In genomic region chr7:150897502-150898474, GRCh38 we compare ENCODE assay signal across 11 cellular contexts. TPM values are rescaled to one million over a fixed set of nuclear protein-coding genes. Genes with fewer than 3 reads are reported as not detected.
DNase-seq lines count a peak whose midpoint lies in the region; ATAC-seq, FAIRE-seq and TF ChIP-seq lines count a peak whose summit lies in the region.
"Had no signal": no experiment of that assay in that cellular context is flagged by ENCODE, and none has a peak within 500 bp of the region (broad histone marks: within the 10 kb centered on the region; RNA-seq: fewer than 3 reads in every experiment).

No MANE protein-coding gene starts in this region.

- no peaks in the 10 kb centered on the region for H3K4me1 ChIP-seq in DND-41 (ENCODE audit: insufficient read depth, low read length)

- FAIRE-seq in bronchial epithelial cell (lab: Jason Lieb, UNC) = no peak

- H3K9ac ChIP-seq in DND-41 (ENCODE audit: low read depth, low read length) = no peak overlapping the region

- H2AFZ ChIP-seq in DND-41 (ENCODE audit: low read depth, low read length) = no peak overlapping the region

- peaks cover 53 to 65% of the 10 kb centered on the region in 2 donors for H3K27me3 Mint-ChIP-seq in natural killer cell treated with Interleukin-12 subunit alpha and Interleukin-12 subunit beta and Interleukin-15 and Interleukin-18, amount 100 ng/mL, for 72 hours

- TF ChIP-seq CTCF in DND-41 (IDR thresholded peaks at IDR 0.05; ENCODE audit: borderline replicate concordance, extremely low read depth, low read length, poor library complexity, severe bottlenecking) (no peak), bronchial epithelial cell (IDR thresholded peaks at IDR 0.05; ENCODE audit: insufficient read depth, low read length, severe bottlenecking) (no peak)

- H3K36me3 ChIP-seq in DND-41 (ENCODE audit: insufficient read depth, low read length) (no peaks in the 10 kb centered on the region), bronchial epithelial cell (ENCODE audit: control insufficient read depth, insufficient read depth, low read length) (no peaks in the 10 kb centered on the region)
- H3K36me3 ChIP-seq: cardiac muscle cell had no signal

- H3K9me3 Mint-ChIP-seq in natural killer cell treated with Interleukin-12 subunit alpha and Interleukin-12 subunit beta and Interleukin-15 and Interleukin-18, amount 100 ng/mL, for 72 hours = no peaks in the 10 kb centered on the region

- H4K20me1 ChIP-seq in DND-41 (ENCODE audit: insufficient read depth, low read length) = no peaks in the 10 kb centered on the region

- peak; percentile 46 for TF ChIP-seq POLR2A in GM19099 (IDR thresholded peaks at IDR 0.05; ENCODE audit: extremely low read depth, insufficient read length, low read depth)

- ATAC-seq in DND-41 (ENCODE audit: insufficient read depth, low read depth) (0 out of 3 replicates have a peak, but pooled peaks have one; percentile 21), HG03025 (IDR thresholded peaks at IDR 0.05; ENCODE audit: low FRiP score, unreplicated experiment) (peak; percentile 57)
- ATAC-seq in natural killer cell treated with Interleukin-12 subunit alpha and Interleukin-12 subunit beta and Interleukin-15 and Interleukin-18, amount 100 ng/mL, for 72 hours = no peak

- H3K79me2 ChIP-seq in DND-41 (ENCODE audit: insufficient read depth, low read length) = no peaks in the 10 kb centered on the region

- H3K4me3 Mint-ChIP-seq in natural killer cell treated with Interleukin-12 subunit alpha and Interleukin-12 subunit beta and Interleukin-15 and Interleukin-18, amount 100 ng/mL, for 72 hours = no peak overlapping the region

- H3K4me3 ChIP-seq in DND-41 (ENCODE audit: low read depth in 1 of 2, low read length in 2 of 2) (no peak overlapping the region), bronchial epithelial cell (ENCODE audit: low read depth, low read length) (no peak overlapping the region)
- H3K4me3 ChIP-seq: cardiac muscle cell had no signal

- H3K4me1 Mint-ChIP-seq in natural killer cell treated with Interleukin-12 subunit alpha and Interleukin-12 subunit beta and Interleukin-15 and Interleukin-18, amount 100 ng/mL, for 72 hours (ENCODE audit: low read depth in 2 of 2) = peaks cover 5 to 11% of the 10 kb centered on the region in 2 donors

- H3K27me3 ChIP-seq in DND-41 (ENCODE audit: insufficient read depth, low read length, poor library complexity) (peaks cover 31% of the 10 kb centered on the region), bronchial epithelial cell (ENCODE audit: control insufficient read depth, insufficient read depth, low read length) (no peaks in the 10 kb centered on the region)

- H3K27ac ChIP-seq in DND-41 (ENCODE audit: low read length) = no peak overlapping the region
- H3K27ac ChIP-seq: cardiac muscle cell had no signal

- no peak for DNase-seq in DND-41
- peak; percentile 42 for DNase-seq in bronchial epithelial cell (ENCODE audit: low read depth)
- no peak for DNase-seq in NCI-H446 treated with DMSO at 0.1 percent for 48 hours (lab: John Stamatoyannopoulos, UW)
- DNase-seq in natural killer cell treated with Interleukin-12 subunit alpha and Interleukin-12 subunit beta and Interleukin-15 and Interleukin-18, amount 100 ng/mL, for 72 hours (ENCODE audit: low spot score) = no peak
- no peak for DNase-seq in amygdala (lab: John Stamatoyannopoulos, UW)
- DNase-seq in medulla oblongata (ENCODE audit: extremely low spot score) = no peak

- H3K27ac Mint-ChIP-seq in natural killer cell treated with Interleukin-12 subunit alpha and Interleukin-12 subunit beta and Interleukin-15 and Interleukin-18, amount 100 ng/mL, for 72 hours = no peak overlapping the region

- H3K36me3 Mint-ChIP-seq in natural killer cell treated with Interleukin-12 subunit alpha and Interleukin-12 subunit beta and Interleukin-15 and Interleukin-18, amount 100 ng/mL, for 72 hours = peaks cover 5% of the 10 kb centered on the region
- H3K36me3 Mint-ChIP-seq: T-cell had no signal

- H3K9me3 ChIP-seq in DND-41 (ENCODE audit: insufficient read depth, low read length, severe bottlenecking) = no peaks in the 10 kb centered on the region

- H3K4me2 ChIP-seq in DND-41 (ENCODE audit: insufficient read depth, low read length) = no peak overlapping the region

RNA-seq across cellular contexts. Expression of gene AOC1, which starts 45.5 kb away (rescaled TPM):
- total RNA-seq in bronchial epithelial cell = under 0.01 and 2.4 TPM in 2 replicates
- not detected for total RNA-seq in natural killer cell treated with Interleukin-12 subunit alpha and Interleukin-12 subunit beta and Interleukin-15 and Interleukin-18, amount 100 ng/mL, for 72 hours
- total RNA-seq: HT1080 had no signal

Comparison
In these comparisons a context has a peak if more than half of its experiments do, and no peak if none do; other contexts are left out.
1. ATAC-seq: peak in DND-41 (single experiment) and HG03025 (single experiment); none in natural killer cell treated with Interleukin-12 subunit alpha and Interleukin-12 subunit beta and Interleukin-15 and Interleukin-18, amount 100 ng/mL, for 72 hours (0 of 2).